ENCODE assay signal across 8 cellular contexts in genomic region chr19:4803736-4804695, GRCh38. TPM values are rescaled to one million over a fixed set of nuclear protein-coding genes. Genes with fewer than 3 reads are reported as not detected.
A peak's percentile ranks its signal among the peaks of the same experiment; 100 is the strongest.
DNase-seq lines count a peak whose midpoint lies in the region; ATAC-seq and TF ChIP-seq lines count a peak whose summit lies in the region.

No MANE protein-coding gene starts in this region.

- no peak for DNase-seq in BJ (ENCODE audit: low read depth)
- peak; percentile 15 for DNase-seq in HCEC 1CT
- DNase-seq in Panc1 (ENCODE audit: low read depth, low spot score): peak; percentile 39
- peak; percentile 78 for DNase-seq in activated T-cell treated with anti-CD3 and anti-CD28 coated beads, Interleukin-2, amount 50 U/mL, for 24 hours
- DNase-seq in fibroblast of the aortic adventitia (ENCODE audit: low read depth): peak; percentile 33
- DNase-seq in posterior cingulate gyrus: peak in 8 of 10 donors; percentile 48 to 92 (median 60)
- DNase-seq in cerebellar nuclear complex (lab: John Stamatoyannopoulos, UW): no peak

- BruUV-seq in Panc1 (replicated peaks; lab: Mats Ljungman, UMichigan): no TSS peak

- H3K36me3 Mint-ChIP-seq in activated T-cell treated with anti-CD3 and anti-CD28 coated beads, Interleukin-2, amount 50 U/mL, for 24 hours (ENCODE audit: low read depth): peaks cover 7% of the 10 kb centered on the region

- no peak overlapping the region for H3K27ac ChIP-seq in Panc1 (ENCODE audit: low read length)

- no peaks in the 10 kb centered on the region for H3K9me3 ChIP-seq in Panc1 (ENCODE audit: control insufficient read depth, insufficient read depth, low read depth, low read length)

- TF ChIP-seq CTCF in BJ (IDR thresholded peaks at IDR 0.05; ENCODE audit: insufficient read depth, low read depth, low read length) (peak; percentile 85), Panc1 (IDR thresholded peaks at IDR 0.05) (peak; percentile 93), fibroblast of the aortic adventitia (IDR thresholded peaks at IDR 0.05; ENCODE audit: insufficient read depth, low read length) (peak; percentile 74)

- POLR2A ChIA-PET in BJ (lab: Charles Lee): no interaction called here
- POLR2A ChIA-PET in Panc1 (lab: Charles Lee): no interaction called here

- no peaks in the 10 kb centered on the region for H3K4me1 ChIP-seq in Panc1 (ENCODE audit: control insufficient read depth, insufficient read depth, low read length)

- no peak overlapping the region for H3K4me3 Mint-ChIP-seq in activated T-cell treated with anti-CD3 and anti-CD28 coated beads, Interleukin-2, amount 50 U/mL, for 24 hours

- no peaks in the 10 kb centered on the region for H3K9me3 Mint-ChIP-seq in activated T-cell treated with anti-CD3 and anti-CD28 coated beads, Interleukin-2, amount 50 U/mL, for 24 hours

- H3K27me3 Mint-ChIP-seq in activated T-cell treated with anti-CD3 and anti-CD28 coated beads, Interleukin-2, amount 50 U/mL, for 24 hours: no peaks in the 10 kb centered on the region

- H3K36me3 ChIP-seq in BJ (ENCODE audit: control insufficient read depth, insufficient read depth, low read length) (no peaks in the 10 kb centered on the region), Panc1 (ENCODE audit: control insufficient read depth, insufficient read depth, low read length) (no peaks in the 10 kb centered on the region)

- in situ Hi-C loops in Panc1 (cut with HindIII; ENCODE audit: low pct_unique_long_range_greater_than_20kb, low sequenced_read_pairs): no loop called here

- peak; percentile 84 for ATAC-seq in Panc1
- ATAC-seq in GM21717 (IDR thresholded peaks at IDR 0.05; ENCODE audit: unreplicated experiment): no peak

- no peaks in the 10 kb centered on the region for H3K27me3 ChIP-seq in BJ (ENCODE audit: control insufficient read depth, insufficient read depth, low read length)
- H3K27me3 ChIP-seq in Panc1 (ENCODE audit: control insufficient read depth, insufficient read depth, low read length): no peaks in the 10 kb centered on the region

- no peaks in the 10 kb centered on the region for H3K4me1 Mint-ChIP-seq in activated T-cell treated with anti-CD3 and anti-CD28 coated beads, Interleukin-2, amount 50 U/mL, for 24 hours (ENCODE audit: low read depth)

- no peak overlapping the region for H3K27ac Mint-ChIP-seq in activated T-cell treated with anti-CD3 and anti-CD28 coated beads, Interleukin-2, amount 50 U/mL, for 24 hours

- H3K4me3 ChIP-seq in BJ (ENCODE audit: low read depth, low read length) (no peak overlapping the region), Panc1 (ENCODE audit: low read depth in 2 of 2, low read length in 2 of 2) (no peak overlapping the region), fibroblast of the aortic adventitia (ENCODE audit: low read depth, low read length) (no peak overlapping the region)

- intact Hi-C loops in Panc1 (cut with micrococcal nuclease; ENCODE audit: unreplicated experiment): no loop called here
- intact Hi-C loops in posterior cingulate gyrus (cut with DNase I): no loop called here

- CTCF ChIA-PET in BJ (lab: Yijun Ruan, JAX) (interaction anchor here (0.7 to 8.3 kb wide), 15 partner anchors 9 to 227 kb away, joined by 3 to 225 read pairs (median 4); partner anchors contain the start of genes FEM1A and TICAM1), Panc1 (lab: Charles Lee) (no interaction called here)

RNA-seq across cellular contexts. Expression of gene FEM1A, which starts 12.5 kb away (rescaled TPM):
- 3.8 and 5.6 TPM in 2 replicates for polyA plus RNA-seq in BJ (2011; rRNA removed)
- 6.0 and 8.3 TPM in 2 replicates for polyA minus RNA-seq in BJ (2011; rRNA and poly(A)+ RNA removed)
- total RNA-seq in Panc1 (2021; ENCODE audit: unreplicated experiment) (13.4 TPM), fibroblast of the aortic adventitia (ENCODE audit: low replicate concordance) (5.8 and 8.8 TPM in 2 replicates)
- polyA plus RNA-seq in Panc1 (2012; ENCODE audit: insufficient read length): 2.0 TPM

RNA-seq across cellular contexts. Expression of gene TICAM1, which starts 27.5 kb away (rescaled TPM):
- 1.7 and 1.9 TPM in 2 replicates for polyA plus RNA-seq in BJ (2011; rRNA removed)
- polyA minus RNA-seq in BJ (2011; rRNA and poly(A)+ RNA removed): 1.7 and 3.4 TPM in 2 replicates
- total RNA-seq in Panc1 (2021; ENCODE audit: unreplicated experiment) (12.2 TPM), fibroblast of the aortic adventitia (ENCODE audit: low replicate concordance) (0.65 and 3.2 TPM in 2 replicates)
- 15.5 TPM for polyA plus RNA-seq in Panc1 (2012; ENCODE audit: insufficient read length)

Comparison
In these comparisons a context has a peak if more than half of its experiments do, and no peak if none do; other contexts are left out.
1. DNase-seq: peak in HCEC 1CT (single experiment), Panc1 (single experiment), activated T-cell treated with anti-CD3 and anti-CD28 coated beads, Interleukin-2, amount 50 U/mL, for 24 hours (single experiment), fibroblast of the aortic adventitia (single experiment) and posterior cingulate gyrus (8 of 10); none in BJ (single experiment) and cerebellar nuclear complex (0 of 2).
2. Peak in every context shown above with its lines, with median percentiles within 50 percentile points of each other: CTCF ChIP-seq.